In genomic region chr1:13783551-13783950, GRCh38 we compare ENCODE assay signal across 19 cellular contexts.
DNase-seq lines count a peak whose midpoint lies in the region; ATAC-seq and TF ChIP-seq lines count a peak whose summit lies in the region.
"Had no signal": no experiment of that assay in that cellular context is flagged by ENCODE, and none has a peak within 500 bp of the region (broad histone marks: within the 10 kb centered on the region; RNA-seq: fewer than 3 reads in every experiment).

No MANE protein-coding gene starts in this region.

- H3K79me1 ChIP-seq in mesenchymal stem cell (replicated peaks; ENCODE audit: low read length, poor library complexity, severe bottlenecking) = peaks cover 29% of the 10 kb centered on the region

- no peaks in the 10 kb centered on the region for H3K27me3 Mint-ChIP-seq in MCF 10A (ENCODE audit: insufficient read depth, unreplicated experiment)
- no peaks in the 10 kb centered on the region for H3K27me3 Mint-ChIP-seq in type B pancreatic cell
- H3K27me3 Mint-ChIP-seq: CD4-positive, alpha-beta T cell had no signal

- no peak overlapping the region for H3K4me2 ChIP-seq in mesenchymal stem cell (ENCODE audit: low read length, poor library complexity, severe bottlenecking)

- WGBS in mesenchymal stem cell = 73% methylated on average over 5 of the region's 5 CpGs

- peak overlapping the region; percentile 3 for H2BK5ac ChIP-seq in mesenchymal stem cell (ENCODE audit: low read depth, low read length, poor library complexity, severe bottlenecking)

- no peaks in the 10 kb centered on the region for H3K4me1 Mint-ChIP-seq in MCF 10A (ENCODE audit: insufficient read depth, unreplicated experiment)
- H3K4me1 Mint-ChIP-seq in type B pancreatic cell (ENCODE audit: unreplicated experiment) = peaks cover 24% of the 10 kb centered on the region

- no peak overlapping the region for H3K4me3 Mint-ChIP-seq in MCF 10A (ENCODE audit: unreplicated experiment)
- no peak overlapping the region for H3K4me3 Mint-ChIP-seq in type B pancreatic cell
- H3K4me3 Mint-ChIP-seq: CD4-positive, alpha-beta T cell had no signal

- H3K4me3 ChIP-seq in breast epithelium = peak overlapping the region in 2 of 3 donors; percentile 29 to 44
- H3K4me3 ChIP-seq in astrocyte of the spinal cord (ENCODE audit: low read depth, low read length) = no peak overlapping the region
- peak overlapping the region in 1 of 2 experiments; percentile 74 for H3K4me3 ChIP-seq in mesenchymal stem cell (ENCODE audit: insufficient read depth in 1 of 2, low read depth in 1 of 2, low read length in 2 of 2)
- H3K4me3 ChIP-seq: K562, pancreas, sigmoid colon, transverse colon had no signal

- H3K4ac ChIP-seq in mesenchymal stem cell (ENCODE audit: low read depth in 1 of 2, low read length in 2 of 2) = no peak overlapping the region

- H3K36me3 ChIP-seq in breast epithelium (peaks cover 5% of the 10 kb centered on the region), mesenchymal stem cell (ENCODE audit: control insufficient read depth in 1 of 2, insufficient read depth in 2 of 2, low read depth in 1 of 2, low read length in 2 of 2) (peaks cover 25 to 70% of the 10 kb centered on the region in 2 experiments)

- BruUV-seq in MCF 10A (replicated peaks; lab: Mats Ljungman, UMichigan) = no TSS peak

- H3K27ac ChIP-seq in breast epithelium (peak overlapping the region; percentile 53 to 74), mesenchymal stem cell (ENCODE audit: low read length, poor library complexity, severe bottlenecking) (peak overlapping the region; percentile 86)
- H3K27ac ChIP-seq: pancreas, transverse colon had no signal

- H3K36me3 Mint-ChIP-seq in MCF 10A (ENCODE audit: insufficient read depth, unreplicated experiment) = peaks cover 96% of the 10 kb centered on the region
- peaks cover 35% of the 10 kb centered on the region for H3K36me3 Mint-ChIP-seq in type B pancreatic cell

- H3K27me3 ChIP-seq in breast epithelium (no peaks in the 10 kb centered on the region), mesenchymal stem cell (ENCODE audit: control insufficient read depth in 1 of 2, insufficient read depth in 1 of 2, low read length in 2 of 2) (no peaks in the 10 kb centered on the region)
- H3K27me3 ChIP-seq: pancreas, sigmoid colon, transverse colon had no signal

- H3K9me3 ChIP-seq in breast epithelium (no peaks in the 10 kb centered on the region), mesenchymal stem cell (ENCODE audit: control insufficient read depth, low read length) (no peaks in the 10 kb centered on the region)
- H3K9me3 ChIP-seq: pancreas, sigmoid colon, transverse colon had no signal

- no peak overlapping the region for H3K23ac ChIP-seq in mesenchymal stem cell (ENCODE audit: low read length in 2 of 2)

- no peak overlapping the region for H4K8ac ChIP-seq in mesenchymal stem cell (ENCODE audit: low read length)

- no peak overlapping the region for H2BK15ac ChIP-seq in mesenchymal stem cell (ENCODE audit: low read depth, poor library complexity, severe bottlenecking)

- POLR2A ChIA-PET in MCF 10A (lab: Yijun Ruan, JAX) = interaction anchor here (1.2 kb wide), 1 partner anchor 13 kb away, joined by 3 read pairs; no protein-coding TSS in a partner anchor

- H3K9me3 Mint-ChIP-seq in MCF 10A (ENCODE audit: unreplicated experiment) (no peaks in the 10 kb centered on the region), type B pancreatic cell (no peaks in the 10 kb centered on the region)
- H3K9me3 Mint-ChIP-seq: activated naive CD4-positive, alpha-beta T cell treated with anti-CD3 and anti-CD28 coated beads, Interleukin-2, amount 50 U/mL, for 72 hours; CD4-positive, alpha-beta T cell had no signal

- H3K4me1 ChIP-seq in breast epithelium (peaks cover 0 to 7% of the 10 kb centered on the region in 2 donors), mesenchymal stem cell (ENCODE audit: control insufficient read depth, insufficient read depth, low read depth, low read length) (peaks cover 19% of the 10 kb centered on the region)
- H3K4me1 ChIP-seq: pancreas had no signal

- no peak overlapping the region for H4K91ac ChIP-seq in mesenchymal stem cell (ENCODE audit: low read length)

- H3K18ac ChIP-seq in mesenchymal stem cell (ENCODE audit: low read depth in 1 of 2, low read length in 2 of 2) = no peak overlapping the region

- in situ Hi-C loops in astrocyte of the spinal cord (cut with HindIII; ENCODE audit: low sequenced_read_pairs) = no loop called here

- CTCF ChIA-PET in MCF 10A (lab: Yijun Ruan, JAX) = interaction anchor here (0.6 kb wide), 1 partner anchor 185 kb away, joined by 3 read pairs; no protein-coding TSS in a partner anchor

- no peak overlapping the region for H2BK12ac ChIP-seq in mesenchymal stem cell (ENCODE audit: low read length in 2 of 2)

- no peak for TF ChIP-seq POLR2A in breast epithelium (IDR thresholded peaks at IDR 0.05)

- peak overlapping the region; percentile 81 for H3K9ac ChIP-seq in mesenchymal stem cell (ENCODE audit: low read length)

- no peak overlapping the region for H3K14ac ChIP-seq in mesenchymal stem cell (ENCODE audit: low read length in 2 of 2)

- TF ChIP-seq CTCF in breast epithelium (IDR thresholded peaks at IDR 0.05) = no peak
- no peak for TF ChIP-seq CTCF in MCF 10A (IDR thresholded peaks at IDR 0.05; ENCODE audit: unreplicated experiment)
- no peak for TF ChIP-seq CTCF in astrocyte of the spinal cord (IDR thresholded peaks at IDR 0.05; ENCODE audit: low read depth, low read length)
- no peak for TF ChIP-seq CTCF in type B pancreatic cell (conservative IDR thresholded peaks at IDR 0.05)

- no peak overlapping the region for H2BK120ac ChIP-seq in mesenchymal stem cell (ENCODE audit: low read depth, low read length)

- DNase-seq in breast epithelium (ENCODE audit: low spot score in 2 of 2) = no peak
- DNase-seq in MCF 10A (ENCODE audit: unreplicated experiment) = no peak
- DNase-seq in astrocyte of the spinal cord (ENCODE audit: low read depth, low spot score) = peak; percentile 58
- peak; percentile 11 for DNase-seq in mesenchymal stem cell
- DNase-seq in type B pancreatic cell (ENCODE audit: extremely low spot score, unreplicated experiment) = no peak
- DNase-seq in UCSD-AML1 (lab: John Stamatoyannopoulos, UW; ENCODE audit: unreplicated experiment) = no peak
- no peak for DNase-seq in left colon
- DNase-seq: activated CD4-positive, alpha-beta T cell treated with anti-CD3 and anti-CD28 coated beads, Interleukin-2, amount 50 U/mL, for 4 hours; CD4-positive, alpha-beta T cell; hypothalamus; kidney glomerular epithelial cell; NCI-H2029; pancreas; sigmoid colon; stimulated activated naive CD8-positive, alpha-beta T cell treated with anti-CD3 and anti-CD28 coated beads, Interleukin-15, Interleukin-2, amounts not matched to agents 100 U/mL and 50 U/mL, for 24 hours; transverse colon had no signal

- H3K27ac Mint-ChIP-seq in MCF 10A (ENCODE audit: low read depth, unreplicated experiment) (no peak overlapping the region), type B pancreatic cell (peak overlapping the region; percentile 26)

- intact Hi-C loops in breast epithelium (cut with DNase I; ENCODE audit: low total_unique reads) (no loop called here), MCF 10A (cut with micrococcal nuclease) (no loop called here), left colon (cut with DNase I, micrococcal nuclease) (no loop called here)

- no peak for ATAC-seq in GM21786 (IDR thresholded peaks at IDR 0.05; ENCODE audit: unreplicated experiment)
- ATAC-seq in left colon = no peak
- ATAC-seq: activated naive CD4-positive, alpha-beta T cell treated with anti-CD3 and anti-CD28 coated beads, Interleukin-2, amount 50 U/mL, for 72 hours; K562; pancreas; stimulated activated naive CD8-positive, alpha-beta T cell treated with anti-CD3 and anti-CD28 coated beads, Interleukin-15, Interleukin-2, amounts not matched to agents 100 U/mL and 50 U/mL, for 24 hours had no signal

- H2AFZ ChIP-seq in mesenchymal stem cell (ENCODE audit: low read depth, low read length) = no peak overlapping the region

- peak overlapping the region; percentile 71 for H2AK5ac ChIP-seq in mesenchymal stem cell (ENCODE audit: low read length, severe bottlenecking)

Comparison
In these comparisons a context has a peak if more than half of its experiments do, and no peak if none do; other contexts are left out.
1. DNase-seq: peak in astrocyte of the spinal cord (single experiment) and mesenchymal stem cell (single experiment); none in breast epithelium (0 of 2), MCF 10A (single experiment), type B pancreatic cell (single experiment), UCSD-AML1 (single experiment) and left colon (0 of 2).